Comparison of ENCODE assay signal across 1 cellular context in genomic region chr1:44820328-44820944, GRCh38.
A peak's percentile ranks its signal among the peaks of the same experiment; 100 is the strongest.
TF ChIP-seq lines count a peak whose summit lies in the region.

No MANE protein-coding gene starts in this region.

TF ChIP-seq in HepG2, 621 proteins besides CTCF, POLR2A, EP300 and RAD21 (continued from another document and continues in another):
- TF ChIP-seq POGK (CRISPR knock-in tag; conservative IDR thresholded peaks at IDR 0.05) = 0 out of 2 replicates have a peak, but pooled peaks have one; percentile 4
- TF ChIP-seq ZNF326 (CRISPR knock-in tag; IDR thresholded peaks at IDR 0.05; ENCODE audit: borderline replicate concordance) = no peak
- TF ChIP-seq TAF1 (CRISPR knock-in tag; IDR thresholded peaks at IDR 0.05) = peak; percentile 71
- no peak for TF ChIP-seq CHD4 (IDR thresholded peaks at IDR 0.05; ENCODE audit: borderline replicate concordance, low read length)
- no peak for TF ChIP-seq ZNF264 (CRISPR knock-in tag; IDR thresholded peaks at IDR 0.05)
- TF ChIP-seq MXD4 (CRISPR knock-in tag; IDR thresholded peaks at IDR 0.05) = no peak
- TF ChIP-seq NFIC (IDR thresholded peaks at IDR 0.05; ENCODE audit: low read length) = no peak
- no peak for TF ChIP-seq ZNF841 (CRISPR knock-in tag; IDR thresholded peaks at IDR 0.05; ENCODE audit: borderline replicate concordance)
- TF ChIP-seq, protein P1, sequence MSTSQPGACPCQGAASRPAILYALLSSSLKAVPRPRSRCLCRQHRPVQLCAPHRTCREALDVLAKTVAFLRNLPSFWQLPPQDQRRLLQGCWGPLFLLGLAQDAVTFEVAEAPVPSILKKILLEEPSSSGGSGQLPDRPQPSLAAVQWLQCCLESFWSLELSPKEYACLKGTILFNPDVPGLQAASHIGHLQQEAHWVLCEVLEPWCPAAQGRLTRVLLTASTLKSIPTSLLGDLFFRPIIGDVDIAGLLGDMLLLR (CRISPR knock-in tag; IDR thresholded peaks at IDR 0.05) = no peak
- no peak for TF ChIP-seq HBP1 (CRISPR knock-in tag; IDR thresholded peaks at IDR 0.05; ENCODE audit: low read depth)
- TF ChIP-seq, protein P2, sequence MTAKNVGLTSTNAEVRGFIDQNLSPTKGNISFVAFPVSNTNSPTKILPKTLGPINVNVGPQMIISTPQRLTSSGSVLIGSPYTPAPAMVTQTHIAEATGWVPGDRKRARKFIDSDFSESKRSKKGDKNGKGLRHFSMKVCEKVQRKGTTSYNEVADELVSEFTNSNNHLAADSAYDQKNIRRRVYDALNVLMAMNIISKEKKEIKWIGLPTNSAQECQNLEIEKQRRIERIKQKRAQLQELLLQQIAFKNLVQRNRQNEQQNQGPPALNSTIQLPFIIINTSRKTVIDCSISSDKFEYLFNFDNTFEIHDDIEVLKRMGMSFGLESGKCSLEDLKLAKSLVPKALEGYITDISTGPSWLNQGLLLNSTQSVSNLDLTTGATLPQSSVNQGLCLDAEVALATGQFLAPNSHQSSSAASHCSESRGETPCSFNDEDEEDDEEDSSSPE (CRISPR knock-in tag; IDR thresholded peaks at IDR 0.05) = no peak
- TF ChIP-seq KDM5A (IDR thresholded peaks at IDR 0.05; ENCODE audit: borderline replicate concordance, low read length) = no peak
- no peak for TF ChIP-seq THYN1 (CRISPR knock-in tag; IDR thresholded peaks at IDR 0.05; ENCODE audit: borderline replicate concordance, low read depth)
- TF ChIP-seq GABPB1 (CRISPR knock-in tag; IDR thresholded peaks at IDR 0.05) = no peak; the same call in 1 of the 2 replicates
- peak; percentile 60; the same call in 1 of the 2 replicates for TF ChIP-seq HNRNPL (IDR thresholded peaks at IDR 0.05; ENCODE audit: low read depth, low read length)
- no peak for TF ChIP-seq ETV6 (CRISPR knock-in tag; conservative IDR thresholded peaks at IDR 0.05)
- no peak for TF ChIP-seq ZNF83 (CRISPR knock-in tag; IDR thresholded peaks at IDR 0.05; ENCODE audit: borderline replicate concordance)
- TF ChIP-seq, protein P3, sequence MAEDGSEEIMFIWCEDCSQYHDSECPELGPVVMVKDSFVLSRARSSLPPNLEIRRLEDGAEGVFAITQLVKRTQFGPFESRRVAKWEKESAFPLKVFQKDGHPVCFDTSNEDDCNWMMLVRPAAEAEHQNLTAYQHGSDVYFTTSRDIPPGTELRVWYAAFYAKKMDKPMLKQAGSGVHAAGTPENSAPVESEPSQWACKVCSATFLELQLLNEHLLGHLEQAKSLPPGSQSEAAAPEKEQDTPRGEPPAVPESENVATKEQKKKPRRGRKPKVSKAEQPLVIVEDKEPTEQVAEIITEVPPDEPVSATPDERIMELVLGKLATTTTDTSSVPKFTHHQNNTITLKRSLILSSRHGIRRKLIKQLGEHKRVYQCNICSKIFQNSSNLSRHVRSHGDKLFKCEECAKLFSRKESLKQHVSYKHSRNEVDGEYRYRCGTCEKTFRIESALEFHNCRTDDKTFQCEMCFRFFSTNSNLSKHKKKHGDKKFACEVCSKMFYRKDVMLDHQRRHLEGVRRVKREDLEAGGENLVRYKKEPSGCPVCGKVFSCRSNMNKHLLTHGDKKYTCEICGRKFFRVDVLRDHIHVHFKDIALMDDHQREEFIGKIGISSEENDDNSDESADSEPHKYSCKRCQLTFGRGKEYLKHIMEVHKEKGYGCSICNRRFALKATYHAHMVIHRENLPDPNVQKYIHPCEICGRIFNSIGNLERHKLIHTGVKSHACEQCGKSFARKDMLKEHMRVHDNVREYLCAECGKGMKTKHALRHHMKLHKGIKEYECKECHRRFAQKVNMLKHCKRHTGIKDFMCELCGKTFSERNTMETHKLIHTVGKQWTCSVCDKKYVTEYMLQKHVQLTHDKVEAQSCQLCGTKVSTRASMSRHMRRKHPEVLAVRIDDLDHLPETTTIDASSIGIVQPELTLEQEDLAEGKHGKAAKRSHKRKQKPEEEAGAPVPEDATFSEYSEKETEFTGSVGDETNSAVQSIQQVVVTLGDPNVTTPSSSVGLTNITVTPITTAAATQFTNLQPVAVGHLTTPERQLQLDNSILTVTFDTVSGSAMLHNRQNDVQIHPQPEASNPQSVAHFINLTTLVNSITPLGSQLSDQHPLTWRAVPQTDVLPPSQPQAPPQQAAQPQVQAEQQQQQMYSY (CRISPR knock-in tag; IDR thresholded peaks at IDR 0.05) = no peak
- 0 out of 2 replicates have a peak, but pooled peaks have one; percentile 31 for TF ChIP-seq ZNF598 (CRISPR knock-in tag; IDR thresholded peaks at IDR 0.05; ENCODE audit: borderline replicate concordance)
- TF ChIP-seq ARHGAP35 (CRISPR knock-in tag; IDR thresholded peaks at IDR 0.05; ENCODE audit: borderline replicate concordance) = no peak
- TF ChIP-seq AGO1 (IDR thresholded peaks at IDR 0.05; ENCODE audit: low read depth, low read length, poor library complexity, severe bottlenecking) = no peak
- no peak for TF ChIP-seq ZBTB7B (CRISPR knock-in tag; IDR thresholded peaks at IDR 0.05)
- TF ChIP-seq ZBTB34 (CRISPR knock-in tag; IDR thresholded peaks at IDR 0.05) = no peak
- TF ChIP-seq, protein P4, sequence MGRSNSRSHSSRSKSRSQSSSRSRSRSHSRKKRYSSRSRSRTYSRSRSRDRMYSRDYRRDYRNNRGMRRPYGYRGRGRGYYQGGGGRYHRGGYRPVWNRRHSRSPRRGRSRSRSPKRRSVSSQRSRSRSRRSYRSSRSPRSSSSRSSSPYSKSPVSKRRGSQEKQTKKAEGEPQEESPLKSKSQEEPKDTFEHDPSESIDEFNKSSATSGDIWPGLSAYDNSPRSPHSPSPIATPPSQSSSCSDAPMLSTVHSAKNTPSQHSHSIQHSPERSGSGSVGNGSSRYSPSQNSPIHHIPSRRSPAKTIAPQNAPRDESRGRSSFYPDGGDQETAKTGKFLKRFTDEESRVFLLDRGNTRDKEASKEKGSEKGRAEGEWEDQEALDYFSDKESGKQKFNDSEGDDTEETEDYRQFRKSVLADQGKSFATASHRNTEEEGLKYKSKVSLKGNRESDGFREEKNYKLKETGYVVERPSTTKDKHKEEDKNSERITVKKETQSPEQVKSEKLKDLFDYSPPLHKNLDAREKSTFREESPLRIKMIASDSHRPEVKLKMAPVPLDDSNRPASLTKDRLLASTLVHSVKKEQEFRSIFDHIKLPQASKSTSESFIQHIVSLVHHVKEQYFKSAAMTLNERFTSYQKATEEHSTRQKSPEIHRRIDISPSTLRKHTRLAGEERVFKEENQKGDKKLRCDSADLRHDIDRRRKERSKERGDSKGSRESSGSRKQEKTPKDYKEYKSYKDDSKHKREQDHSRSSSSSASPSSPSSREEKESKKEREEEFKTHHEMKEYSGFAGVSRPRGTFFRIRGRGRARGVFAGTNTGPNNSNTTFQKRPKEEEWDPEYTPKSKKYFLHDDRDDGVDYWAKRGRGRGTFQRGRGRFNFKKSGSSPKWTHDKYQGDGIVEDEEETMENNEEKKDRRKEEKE (IDR thresholded peaks at IDR 0.05) = no peak
- no peak for TF ChIP-seq ZNF557 (CRISPR knock-in tag; IDR thresholded peaks at IDR 0.05)
- no peak for TF ChIP-seq ZNF609 (CRISPR knock-in tag; IDR thresholded peaks at IDR 0.05; ENCODE audit: borderline replicate concordance)
- TF ChIP-seq SRY (CRISPR knock-in tag; IDR thresholded peaks at IDR 0.05) = no peak
- TF ChIP-seq XBP1 (CRISPR knock-in tag; IDR thresholded peaks at IDR 0.05) = no peak
- TF ChIP-seq ZNF121 (CRISPR knock-in tag; IDR thresholded peaks at IDR 0.05) = 0 out of 2 replicates have a peak, but pooled peaks have one; percentile 36
- no peak for TF ChIP-seq CEBPB (IDR thresholded peaks at IDR 0.05; ENCODE audit: borderline replicate concordance, low read depth, low read length)
- TF ChIP-seq TIGD3 (CRISPR knock-in tag; IDR thresholded peaks at IDR 0.05; ENCODE audit: borderline replicate concordance) = no peak
- TF ChIP-seq ZNF138 (CRISPR knock-in tag; IDR thresholded peaks at IDR 0.05; ENCODE audit: low read depth) = no peak
- TF ChIP-seq SUZ12 (IDR thresholded peaks at IDR 0.05; ENCODE audit: low read depth, low read length) = no peak
- no peak for TF ChIP-seq IKZF4 (CRISPR knock-in tag; IDR thresholded peaks at IDR 0.05; ENCODE audit: borderline replicate concordance, low read depth, not compliant biosample characterization)
- TF ChIP-seq, protein P5, sequence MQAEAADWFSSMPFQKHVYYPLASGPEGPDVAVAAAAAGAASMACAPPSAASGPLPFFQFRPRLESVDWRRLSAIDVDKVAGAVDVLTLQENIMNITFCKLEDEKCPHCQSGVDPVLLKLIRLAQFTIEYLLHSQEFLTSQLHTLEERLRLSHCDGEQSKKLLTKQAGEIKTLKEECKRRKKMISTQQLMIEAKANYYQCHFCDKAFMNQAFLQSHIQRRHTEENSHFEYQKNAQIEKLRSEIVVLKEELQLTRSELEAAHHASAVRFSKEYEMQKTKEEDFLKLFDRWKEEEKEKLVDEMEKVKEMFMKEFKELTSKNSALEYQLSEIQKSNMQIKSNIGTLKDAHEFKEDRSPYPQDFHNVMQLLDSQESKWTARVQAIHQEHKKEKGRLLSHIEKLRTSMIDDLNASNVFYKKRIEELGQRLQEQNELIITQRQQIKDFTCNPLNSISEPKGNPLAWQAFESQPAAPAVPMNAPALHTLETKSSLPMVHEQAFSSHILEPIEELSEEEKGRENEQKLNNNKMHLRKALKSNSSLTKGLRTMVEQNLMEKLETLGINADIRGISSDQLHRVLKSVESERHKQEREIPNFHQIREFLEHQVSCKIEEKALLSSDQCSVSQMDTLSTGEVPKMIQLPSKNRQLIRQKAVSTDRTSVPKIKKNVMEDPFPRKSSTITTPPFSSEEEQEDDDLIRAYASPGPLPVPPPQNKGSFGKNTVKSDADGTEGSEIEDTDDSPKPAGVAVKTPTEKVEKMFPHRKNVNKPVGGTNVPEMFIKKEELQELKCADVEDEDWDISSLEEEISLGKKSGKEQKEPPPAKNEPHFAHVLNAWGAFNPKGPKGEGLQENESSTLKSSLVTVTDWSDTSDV (CRISPR knock-in tag; IDR thresholded peaks at IDR 0.05) = no peak
- no peak for TF ChIP-seq FOXO1 (CRISPR knock-in tag; IDR thresholded peaks at IDR 0.05)
- TF ChIP-seq MEIS1 (CRISPR knock-in tag; IDR thresholded peaks at IDR 0.05; ENCODE audit: borderline replicate concordance) = no peak
